In the genomic region with DNA sequence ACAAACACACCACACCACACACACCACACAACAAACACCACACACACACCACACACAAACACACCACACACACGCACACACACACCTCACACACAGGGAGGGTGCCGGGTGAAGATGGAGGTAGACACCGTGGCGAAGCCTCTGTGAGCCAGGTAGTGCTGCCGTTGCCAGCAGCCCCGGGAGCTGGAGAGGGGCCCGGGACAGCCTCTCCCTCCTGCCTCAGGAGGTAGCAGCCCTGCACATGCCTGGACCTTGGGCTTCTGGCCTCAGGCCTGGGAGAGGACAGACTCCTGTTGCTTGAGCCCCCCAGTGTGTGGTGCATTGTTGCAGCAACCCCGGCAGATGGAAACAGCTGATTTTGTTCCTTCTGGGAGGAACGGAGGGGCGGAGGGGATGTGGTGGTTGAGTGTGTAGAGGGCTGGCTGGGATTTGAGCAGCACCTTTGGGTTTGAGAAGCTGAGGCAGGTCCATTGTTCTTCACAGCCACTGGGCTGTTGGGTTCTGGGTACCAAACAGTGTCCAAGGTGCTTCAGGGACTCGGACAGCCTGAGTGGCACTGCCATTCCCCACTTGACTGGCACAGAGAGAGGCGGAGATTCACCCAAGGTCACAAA, we compare ENCODE assay signal across 16 cellular contexts. TPM values are rescaled to one million over a fixed set of nuclear protein-coding genes. Genes with fewer than 3 reads are reported as not detected.
DNase-seq lines count a peak whose midpoint lies in the region; ATAC-seq and TF ChIP-seq lines count a peak whose summit lies in the region.
"Had no signal": no experiment of that assay in that cellular context is flagged by ENCODE, and none has a peak within 500 bp of the region (broad histone marks: within the 10 kb centered on the region; RNA-seq: fewer than 3 reads in every experiment).

No MANE protein-coding gene starts in this region.

- peak overlapping the region; percentile 1 for H3K18ac ChIP-seq in neuronal stem cell (ENCODE audit: low read length)

- H2AFZ ChIP-seq in neuronal stem cell (ENCODE audit: low read length): no peak overlapping the region

- H3K27ac ChIP-seq in WERI-Rb-1 (peak overlapping the region; percentile 89), neuronal stem cell (replicated peaks; ENCODE audit: low read length) (no peak overlapping the region), substantia nigra (ENCODE audit: low read depth, low read length, poor library complexity, severe bottlenecking) (no peak overlapping the region), dorsolateral prefrontal cortex (no peak overlapping the region)

- H3K4me3 Mint-ChIP-seq in activated CD8-positive, alpha-beta memory T cell treated with anti-CD3 and anti-CD28 coated beads, Interleukin-2, amount 10 ng/mL, durations not matched to agents 7 days and 5 days: no peak overlapping the region
- H3K4me3 Mint-ChIP-seq: CD4-positive, alpha-beta T cell had no signal

- H3K9me3 ChIP-seq in WERI-Rb-1 (ENCODE audit: severe bottlenecking) (peaks cover 13% of the 10 kb centered on the region), neuronal stem cell (replicated peaks in 1 of 2; ENCODE audit: control insufficient read depth in 2 of 2, insufficient read depth in 1 of 2, low read depth in 1 of 2, low read length in 2 of 2) (peaks cover 0 to 12% of the 10 kb centered on the region in 2 donors)

- H2BK120ac ChIP-seq in neuronal stem cell (ENCODE audit: low read depth, low read length): no peak overlapping the region

- no peak overlapping the region for H2BK5ac ChIP-seq in neuronal stem cell (ENCODE audit: low read length)

- no peak overlapping the region for H3K4me2 ChIP-seq in neuronal stem cell (ENCODE audit: insufficient read depth, low read length, poor library complexity, severe bottlenecking)

- H2AK5ac ChIP-seq in neuronal stem cell (ENCODE audit: low read depth, low read length): no peak overlapping the region

- H3K23ac ChIP-seq in neuronal stem cell (ENCODE audit: low read depth, low read length, poor library complexity): peak overlapping the region; percentile 0

- H3K27me3 ChIP-seq in WERI-Rb-1 (ENCODE audit: insufficient read depth, low read depth, severe bottlenecking) (no peaks in the 10 kb centered on the region), neuronal stem cell (ENCODE audit: control insufficient read depth in 3 of 3, insufficient read depth in 3 of 3, low read depth in 1 of 3, low read length in 3 of 3) (peaks cover 0 to 17% (median 3%) of the 10 kb centered on the region in 3 experiments), dorsolateral prefrontal cortex (peaks cover 0 to 29% (median 0%) of the 10 kb centered on the region in 45 donors)

- H3K36me3 Mint-ChIP-seq in activated CD8-positive, alpha-beta memory T cell treated with anti-CD3 and anti-CD28 coated beads, Interleukin-2, amount 10 ng/mL, durations not matched to agents 7 days and 5 days: peaks cover 5% of the 10 kb centered on the region

- peaks cover 4% of the 10 kb centered on the region for H3K4me1 Mint-ChIP-seq in activated CD8-positive, alpha-beta memory T cell treated with anti-CD3 and anti-CD28 coated beads, Interleukin-2, amount 10 ng/mL, durations not matched to agents 7 days and 5 days

- WGBS in neuronal stem cell (ENCODE audit: extremely low coverage in 2 of 2, insufficient read length in 2 of 2, insufficient replicate concordance in 1 of 2), 2 donors: 100% methylated on average over 1 of the region's 12 CpGs; no CpG with 5 or more reads in 1 of the 2 donors

- no peak for TF ChIP-seq POLR2A in erythroblast (IDR thresholded peaks at IDR 0.05; ENCODE audit: low read length)

- no peak overlapping the region for H3K9ac ChIP-seq in neuronal stem cell (ENCODE audit: low read depth, low read length, poor library complexity)

- H3K79me1 ChIP-seq in neuronal stem cell (ENCODE audit: low read depth, low read length): peaks cover 4% of the 10 kb centered on the region

- no peak overlapping the region for H4K8ac ChIP-seq in neuronal stem cell (ENCODE audit: low read depth, low read length)

- H2BK12ac ChIP-seq in neuronal stem cell (ENCODE audit: low read length): peak overlapping the region; percentile 82

- intact Hi-C loops in dorsolateral prefrontal cortex (cut with DNase I): no loop called here

- H3K36me3 ChIP-seq in WERI-Rb-1 (no peaks in the 10 kb centered on the region; the same call in 1 of the 2 replicates), neuronal stem cell (replicated peaks in 1 of 2; ENCODE audit: control insufficient read depth in 2 of 2, insufficient read depth in 2 of 2, low read length in 2 of 2) (no peaks in the 10 kb centered on the region)

- CTCF ChIA-PET in activated CD8-positive, alpha-beta memory T cell treated with anti-CD3 and anti-CD28 coated beads, Interleukin-2, amount 10 ng/mL, durations not matched to agents 7 days and 5 days (lab: Charles Lee): no interaction called here

- H3K9me3 Mint-ChIP-seq in activated CD8-positive, alpha-beta memory T cell treated with anti-CD3 and anti-CD28 coated beads, Interleukin-2, amount 10 ng/mL, durations not matched to agents 7 days and 5 days (ENCODE audit: low read depth): peaks cover 11% of the 10 kb centered on the region
- H3K9me3 Mint-ChIP-seq: CD4-positive, alpha-beta T cell had no signal

- no peak overlapping the region for H2BK15ac ChIP-seq in neuronal stem cell (ENCODE audit: low read length)

- TF ChIP-seq CTCF in WERI-Rb-1 (IDR thresholded peaks at IDR 0.05; ENCODE audit: low read depth, low read length) (no peak), dorsolateral prefrontal cortex (IDR thresholded peaks at IDR 0.05 in 54 of 56, conservative IDR thresholded peaks at IDR 0.05 in 2 of 56; ENCODE audit: low read depth in 1 of 56, partially characterized antibody in 56 of 56) (no peak)

- no peaks in the 10 kb centered on the region for H3K27me3 Mint-ChIP-seq in activated CD8-positive, alpha-beta memory T cell treated with anti-CD3 and anti-CD28 coated beads, Interleukin-2, amount 10 ng/mL, durations not matched to agents 7 days and 5 days

- peak; percentile 31 for ATAC-seq in activated CD8-positive, alpha-beta memory T cell treated with anti-CD3 and anti-CD28 coated beads, Interleukin-2, amount 10 ng/mL, durations not matched to agents 7 days and 5 days

- DNase-seq in activated CD8-positive, alpha-beta memory T cell treated with anti-CD3 and anti-CD28 coated beads, Interleukin-2, amount 10 ng/mL, durations not matched to agents 7 days and 5 days: no peak
- DNase-seq in activated CD8-positive, alpha-beta memory T cell treated with anti-CD3 and anti-CD28 coated beads, Interleukin-2, amount 50 U/mL, for 48 hours: no peak
- no peak for DNase-seq in WERI-Rb-1
- DNase-seq in erythroblast (lab: John Stamatoyannopoulos, UW): peak; percentile 33 to 54
- DNase-seq in neuronal stem cell (ENCODE audit: low spot score): no peak
- DNase-seq in substantia nigra (lab: John Stamatoyannopoulos, UW): no peak
- no peak for DNase-seq in dorsolateral prefrontal cortex
- no peak for DNase-seq in SKM-1 treated with dmso at 0.1 percent for 144 hours (lab: John Stamatoyannopoulos, UW; ENCODE audit: unreplicated experiment)
- DNase-seq: CD4-positive, alpha-beta T cell; GOT3; KG1; NCI-H1105 treated with DMSO at 0.1 percent for 48 hours; NCI-H1694; NCI-H2081 treated with DMSO at 0.1 percent for 48 hours; NCI-H446 treated with DMSO at 0.1 percent for 48 hours; SHP77 had no signal

- H4K91ac ChIP-seq in neuronal stem cell (ENCODE audit: low read depth, low read length, poor library complexity): peak overlapping the region; percentile 88

- H3K4me3 ChIP-seq in WERI-Rb-1 (ENCODE audit: low read depth, low read length) (no peak overlapping the region), neuronal stem cell (ENCODE audit: low read length in 2 of 2) (no peak overlapping the region), dorsolateral prefrontal cortex (no peak overlapping the region)

- H3K4me1 ChIP-seq in neuronal stem cell (ENCODE audit: control insufficient read depth in 2 of 2, insufficient read depth in 1 of 2, low read depth in 1 of 2, low read length in 2 of 2): peaks cover 0 to 3% of the 10 kb centered on the region in 2 donors

- H3K27ac Mint-ChIP-seq in activated CD8-positive, alpha-beta memory T cell treated with anti-CD3 and anti-CD28 coated beads, Interleukin-2, amount 10 ng/mL, durations not matched to agents 7 days and 5 days: no peak overlapping the region
- H3K27ac Mint-ChIP-seq: CD4-positive, alpha-beta T cell had no signal

- H3K4ac ChIP-seq in neuronal stem cell (ENCODE audit: low read length): no peak overlapping the region

- H3K14ac ChIP-seq in neuronal stem cell (ENCODE audit: low read length): peak overlapping the region; percentile 32

RNA-seq across cellular contexts. Expression of a gene that starts 30.7 kb away (rescaled TPM):
- total RNA-seq in activated CD8-positive, alpha-beta memory T cell treated with anti-CD3 and anti-CD28 coated beads, Interleukin-2, amount 10 ng/mL, durations not matched to agents 7 days and 5 days: 10 to 100 TPM; 30.0 to 35.8 TPM
- 30.3 TPM for polyA plus RNA-seq in neuronal stem cell (2013, experiment 1 of 2)
- polyA plus RNA-seq in neuronal stem cell (2013, experiment 2 of 2): 30.5 TPM
- total RNA-seq in dorsolateral prefrontal cortex: 10 to 100 TPM in 118 of 120 experiments, 1 to 10 TPM in 2; 8.6 to 24.2 (median 15.2) TPM

Comparison
In these comparisons a context has a peak if more than half of its experiments do, and no peak if none do; other contexts are left out.
1. DNase-seq: peak in erythroblast (2 of 2); none in activated CD8-positive, alpha-beta memory T cell treated with anti-CD3 and anti-CD28 coated beads, Interleukin-2, amount 10 ng/mL, durations not matched to agents 7 days and 5 days (single experiment), activated CD8-positive, alpha-beta memory T cell treated with anti-CD3 and anti-CD28 coated beads, Interleukin-2, amount 50 U/mL, for 48 hours (single experiment), WERI-Rb-1 (single experiment), neuronal stem cell (single experiment), substantia nigra (0 of 49), dorsolateral prefrontal cortex (0 of 10) and SKM-1 treated with dmso at 0.1 percent for 144 hours (single experiment).